ENCODE assay signal across 1 cellular context in the genomic region with DNA sequence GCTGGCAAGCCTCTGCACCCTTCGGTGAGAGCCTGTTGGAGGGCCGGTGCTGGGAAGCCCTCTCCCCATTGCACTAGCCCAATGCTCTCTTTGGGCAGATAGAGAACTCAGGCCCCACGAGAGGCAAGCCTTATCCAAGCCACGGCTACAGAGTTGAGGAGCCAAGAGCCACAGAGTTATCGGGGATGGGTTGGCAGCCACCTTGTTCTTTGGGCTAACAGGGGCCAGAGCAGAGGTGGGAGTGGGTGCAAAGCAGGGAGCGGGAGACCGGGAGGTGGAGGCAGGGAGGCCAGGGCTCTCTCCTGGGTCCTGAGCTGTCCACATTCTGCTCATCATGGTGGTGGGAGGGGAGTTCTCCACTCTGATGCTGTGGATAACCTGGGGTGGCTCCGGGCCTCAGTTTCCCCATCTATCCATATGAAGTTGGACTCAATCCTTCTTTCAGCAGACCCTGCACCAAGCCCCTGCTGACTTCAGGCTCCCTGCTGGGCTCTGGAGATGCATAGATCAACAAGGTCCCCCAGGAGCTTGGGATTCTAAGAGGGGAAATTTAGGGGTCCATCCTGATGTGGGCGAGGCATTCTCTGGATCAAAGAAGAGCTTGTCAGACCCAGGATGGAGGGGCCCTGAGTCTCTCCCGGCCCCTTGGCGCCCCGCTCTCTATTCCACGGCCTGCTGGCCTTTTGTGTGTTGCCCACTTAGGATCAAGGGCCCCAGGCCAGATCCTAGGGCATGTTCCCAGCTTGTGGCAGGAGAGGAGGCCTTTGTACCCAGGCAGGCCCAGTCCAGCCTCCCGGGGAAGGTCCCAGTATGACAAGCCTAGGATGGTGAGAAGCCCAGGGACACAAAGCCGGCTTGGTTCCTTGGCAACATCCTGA.
TF ChIP-seq lines count a peak whose summit lies in the region.

No MANE protein-coding gene starts in this region.

TF ChIP-seq in GM23338, 12 proteins besides CTCF, POLR2A, EP300 and RAD21:
- TF ChIP-seq POLR2AphosphoS5 (IDR thresholded peaks at IDR 0.05; ENCODE audit: low read depth): no peak
- TF ChIP-seq NANOG (IDR thresholded peaks at IDR 0.05; ENCODE audit: borderline replicate concordance): no peak
- TF ChIP-seq EZH2 (IDR thresholded peaks at IDR 0.05; ENCODE audit: low read depth, unreplicated experiment): no peak
- TF ChIP-seq, protein P1, sequence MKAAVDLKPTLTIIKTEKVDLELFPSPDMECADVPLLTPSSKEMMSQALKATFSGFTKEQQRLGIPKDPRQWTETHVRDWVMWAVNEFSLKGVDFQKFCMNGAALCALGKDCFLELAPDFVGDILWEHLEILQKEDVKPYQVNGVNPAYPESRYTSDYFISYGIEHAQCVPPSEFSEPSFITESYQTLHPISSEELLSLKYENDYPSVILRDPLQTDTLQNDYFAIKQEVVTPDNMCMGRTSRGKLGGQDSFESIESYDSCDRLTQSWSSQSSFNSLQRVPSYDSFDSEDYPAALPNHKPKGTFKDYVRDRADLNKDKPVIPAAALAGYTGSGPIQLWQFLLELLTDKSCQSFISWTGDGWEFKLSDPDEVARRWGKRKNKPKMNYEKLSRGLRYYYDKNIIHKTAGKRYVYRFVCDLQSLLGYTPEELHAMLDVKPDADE (IDR thresholded peaks at IDR 0.05): no peak
- TF ChIP-seq ZNF114 (CRISPR knock-in tag; IDR thresholded peaks at IDR 0.05): no peak
- no peak for TF ChIP-seq EZH2phosphoT487 (IDR thresholded peaks at IDR 0.05; ENCODE audit: unreplicated experiment)
- TF ChIP-seq, protein P2, sequence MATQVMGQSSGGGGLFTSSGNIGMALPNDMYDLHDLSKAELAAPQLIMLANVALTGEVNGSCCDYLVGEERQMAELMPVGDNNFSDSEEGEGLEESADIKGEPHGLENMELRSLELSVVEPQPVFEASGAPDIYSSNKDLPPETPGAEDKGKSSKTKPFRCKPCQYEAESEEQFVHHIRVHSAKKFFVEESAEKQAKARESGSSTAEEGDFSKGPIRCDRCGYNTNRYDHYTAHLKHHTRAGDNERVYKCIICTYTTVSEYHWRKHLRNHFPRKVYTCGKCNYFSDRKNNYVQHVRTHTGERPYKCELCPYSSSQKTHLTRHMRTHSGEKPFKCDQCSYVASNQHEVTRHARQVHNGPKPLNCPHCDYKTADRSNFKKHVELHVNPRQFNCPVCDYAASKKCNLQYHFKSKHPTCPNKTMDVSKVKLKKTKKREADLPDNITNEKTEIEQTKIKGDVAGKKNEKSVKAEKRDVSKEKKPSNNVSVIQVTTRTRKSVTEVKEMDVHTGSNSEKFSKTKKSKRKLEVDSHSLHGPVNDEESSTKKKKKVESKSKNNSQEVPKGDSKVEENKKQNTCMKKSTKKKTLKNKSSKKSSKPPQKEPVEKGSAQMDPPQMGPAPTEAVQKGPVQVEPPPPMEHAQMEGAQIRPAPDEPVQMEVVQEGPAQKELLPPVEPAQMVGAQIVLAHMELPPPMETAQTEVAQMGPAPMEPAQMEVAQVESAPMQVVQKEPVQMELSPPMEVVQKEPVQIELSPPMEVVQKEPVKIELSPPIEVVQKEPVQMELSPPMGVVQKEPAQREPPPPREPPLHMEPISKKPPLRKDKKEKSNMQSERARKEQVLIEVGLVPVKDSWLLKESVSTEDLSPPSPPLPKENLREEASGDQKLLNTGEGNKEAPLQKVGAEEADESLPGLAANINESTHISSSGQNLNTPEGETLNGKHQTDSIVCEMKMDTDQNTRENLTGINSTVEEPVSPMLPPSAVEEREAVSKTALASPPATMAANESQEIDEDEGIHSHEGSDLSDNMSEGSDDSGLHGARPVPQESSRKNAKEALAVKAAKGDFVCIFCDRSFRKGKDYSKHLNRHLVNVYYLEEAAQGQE (IDR thresholded peaks at IDR 0.05; ENCODE audit: unreplicated experiment): no peak
- TF ChIP-seq JUNB (IDR thresholded peaks at IDR 0.05; ENCODE audit: unreplicated experiment): no peak
TF ChIP-seq in GM23338: peak in this region for 0.
